8 cellular contexts compared by ENCODE assay signal in genomic region chr12:117570608-117571007, GRCh38.
"Had no signal": no experiment of that assay in that cellular context is flagged by ENCODE, and none has a peak within 500 bp of the region (broad histone marks: within the 10 kb centered on the region; RNA-seq: fewer than 3 reads in every experiment).

No MANE protein-coding gene starts in this region.

- DNase-seq: IMR-90, KBM-7, KG1 had no signal

- H3K9ac ChIP-seq: KMS-11 had no signal

- FAIRE-seq: HepG2, HTR-8/SVneo had no signal

- H3K36me3 Mint-ChIP-seq: IgD-negative memory B cell had no signal

- H3K27ac ChIP-seq: HL-60, KMS-11 had no signal

- H3K27ac Mint-ChIP-seq: IgD-negative memory B cell had no signal

- H3K4me3 Mint-ChIP-seq: IgD-negative memory B cell had no signal

- ATAC-seq: HepG2 had no signal

- H3K4me1 Mint-ChIP-seq: IgD-negative memory B cell had no signal

- H3K4me2 ChIP-seq: KMS-11 had no signal
